In the genomic region with DNA sequence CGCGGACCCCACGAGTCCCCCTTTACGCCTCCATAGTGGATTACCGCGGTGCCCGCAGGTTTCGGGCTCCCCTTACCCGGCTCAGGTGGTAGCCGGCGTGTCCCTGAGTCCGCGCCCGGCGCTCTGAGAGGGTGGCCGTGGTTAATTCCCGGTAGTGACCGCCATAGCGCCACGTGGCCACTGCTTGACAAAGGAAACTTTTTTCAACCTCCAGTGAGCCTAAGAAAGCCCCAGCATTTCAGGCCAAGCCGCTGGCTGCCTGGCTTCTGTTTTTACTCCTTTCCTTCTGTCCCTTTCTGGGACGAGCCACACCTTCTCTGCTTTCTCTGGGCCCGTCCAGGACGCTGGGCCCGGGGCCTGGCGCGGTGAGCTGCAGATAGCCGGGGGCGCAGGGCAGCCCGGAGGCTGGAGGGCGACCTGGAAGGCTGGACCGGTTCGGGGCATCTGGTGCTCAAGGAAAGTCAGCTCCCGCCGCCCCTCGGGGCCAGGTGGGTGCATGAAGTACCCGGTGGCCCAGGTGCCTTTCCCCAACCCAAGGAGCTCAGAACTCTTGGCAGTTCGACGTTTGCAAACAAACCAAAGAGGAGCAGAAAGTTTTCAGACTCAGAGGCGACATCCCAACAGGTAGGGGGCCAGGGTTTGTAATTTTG, we compare ENCODE assay signal across 8 cellular contexts. TPM values are rescaled to one million over a fixed set of nuclear protein-coding genes. Genes with fewer than 3 reads are reported as not detected.
A peak's percentile ranks its signal among the peaks of the same experiment; 100 is the strongest.
DNase-seq lines count a peak whose midpoint lies in the region; ATAC-seq lines count a peak whose summit lies in the region.

No MANE protein-coding gene starts in this region.

- peak; percentile 49 for ATAC-seq in GM21529 (IDR thresholded peaks at IDR 0.05; ENCODE audit: unreplicated experiment)

- H3K4me1 ChIP-seq in HUES64 (ENCODE audit: insufficient read depth, low read length): peaks cover 16% of the 10 kb centered on the region
- peaks cover 0 to 4% of the 10 kb centered on the region in 2 donors for H3K4me1 ChIP-seq in esophagus (ENCODE audit: control insufficient read depth in 2 of 2, insufficient read depth in 2 of 2, low read length in 1 of 2)
- peaks cover 0 to 23% of the 10 kb centered on the region in 2 donors for H3K4me1 ChIP-seq in muscle layer of duodenum (ENCODE audit: control insufficient read depth in 1 of 2, insufficient read depth in 2 of 2, low read length in 2 of 2)

- H3K36me3 ChIP-seq in HUES64 (ENCODE audit: insufficient read depth, low read length) (no peaks in the 10 kb centered on the region; the same call in 1 of the 2 replicates), esophagus (ENCODE audit: control insufficient read depth in 2 of 2, insufficient read depth in 2 of 2, low read length in 1 of 2) (no peaks in the 10 kb centered on the region), muscle layer of duodenum (ENCODE audit: control insufficient read depth in 1 of 2, insufficient read depth in 2 of 2, low read length in 2 of 2) (no peaks in the 10 kb centered on the region)

- H3K27me3 ChIP-seq in HUES64 (ENCODE audit: insufficient read depth, low read length) (peaks cover 10% of the 10 kb centered on the region), esophagus (ENCODE audit: control insufficient read depth in 1 of 2, insufficient read depth in 2 of 2, low read length in 2 of 2) (no peaks in the 10 kb centered on the region), muscle layer of duodenum (ENCODE audit: low read depth, low read length) (no peaks in the 10 kb centered on the region)

- H3K27ac ChIP-seq in HUES64 (ENCODE audit: low read depth, low read length) (peak overlapping the region; percentile 87), esophagus (ENCODE audit: low read depth in 2 of 2, low read length in 1 of 2) (peak overlapping the region; percentile 68 to 76), muscle layer of duodenum (ENCODE audit: low read length) (peak overlapping the region; percentile 82)

- H3K9me3 ChIP-seq in HUES64 (ENCODE audit: insufficient read depth, low read depth, low read length) (no peaks in the 10 kb centered on the region), esophagus (ENCODE audit: control insufficient read depth in 2 of 2, insufficient read depth in 1 of 2, low read depth in 1 of 2, low read length in 1 of 2) (no peaks in the 10 kb centered on the region), muscle layer of duodenum (ENCODE audit: control insufficient read depth in 1 of 2, low read length in 2 of 2) (no peaks in the 10 kb centered on the region)

- DNase-seq in DMS 273 (lab: John Stamatoyannopoulos, UW; ENCODE audit: unreplicated experiment) (peak; percentile 75), DMS 273 treated with DMSO at 0.1 percent for 48 hours (lab: John Stamatoyannopoulos, UW) (no peak), SW480 (ENCODE audit: low spot score) (peak; percentile 74), ecto neural progenitor cell (ENCODE audit: low spot score) (no peak)

- H3K4me3 ChIP-seq in HUES64 (ENCODE audit: low read length) (peak overlapping the region; percentile 74), esophagus (ENCODE audit: low read depth in 1 of 2, low read length in 2 of 2) (peak overlapping the region; percentile 48 to 79), muscle layer of duodenum (ENCODE audit: low read depth in 1 of 2, low read length in 2 of 2) (peak overlapping the region; percentile 51 to 62)

- peak overlapping the region; percentile 99 for H3K9ac ChIP-seq in HUES64 (ENCODE audit: low read depth, low read length)

- 5% methylated on average over 40 of the region's 40 CpGs for WGBS in HUES64
- WGBS in esophagus, 2 donors: 6% methylated on average over 40 of the region's 40 CpGs

RNA-seq across cellular contexts. Expression of a gene that starts 0.5 kb away (rescaled TPM):
- 30.5 TPM for polyA plus RNA-seq in HUES64 (2013, experiment 1 of 2)
- 34.6 TPM for polyA plus RNA-seq in HUES64 (2013, experiment 2 of 2)
- 1 to 10 TPM; 7.8 to 10.0 TPM for polyA plus RNA-seq in esophagus

Comparison
In these comparisons a context has a peak if more than half of its experiments do, and no peak if none do; other contexts are left out.
1. DNase-seq: peak in DMS 273 (single experiment) and SW480 (single experiment); none in DMS 273 treated with DMSO at 0.1 percent for 48 hours (single experiment) and ecto neural progenitor cell (single experiment).
2. Peak in every context shown above with its lines, with median percentiles within 50 percentile points of each other: H3K27ac ChIP-seq and H3K4me3 ChIP-seq.